ENCODE assay signal across 9 cellular contexts in the genomic region with DNA sequence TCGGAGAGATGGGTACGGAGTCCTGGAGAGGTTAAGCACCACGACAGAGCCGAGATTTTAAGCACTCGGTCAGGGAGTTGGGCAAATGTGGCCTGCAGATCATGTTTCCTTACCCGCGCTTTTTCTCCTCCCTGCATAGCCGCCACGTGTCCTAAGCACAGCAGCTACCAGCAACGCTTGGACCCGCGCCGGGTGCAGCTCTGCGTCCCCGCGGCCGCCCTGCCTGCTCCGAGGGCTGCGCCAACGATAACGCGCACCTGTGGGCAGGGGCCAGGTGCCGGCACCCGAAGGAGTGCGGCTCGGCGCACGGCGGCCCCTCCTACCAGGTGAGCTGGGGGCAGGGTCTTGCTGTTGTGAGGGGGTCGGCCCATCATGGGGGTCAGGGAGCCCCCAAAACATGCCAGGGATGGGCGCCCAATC. TPM values are rescaled to one million over a fixed set of nuclear protein-coding genes. Genes with fewer than 3 reads are reported as not detected.
DNase-seq lines count a peak whose midpoint lies in the region; ATAC-seq, FAIRE-seq and TF ChIP-seq lines count a peak whose summit lies in the region.
"Had no signal": no experiment of that assay in that cellular context is flagged by ENCODE, and none has a peak within 500 bp of the region (broad histone marks: within the 10 kb centered on the region; RNA-seq: fewer than 3 reads in every experiment).

No MANE protein-coding gene starts in this region.

- no peaks in the 10 kb centered on the region; the same call in 1 of the 2 replicates for H3K27me3 Mint-ChIP-seq in H9 (ENCODE audit: low read depth)
- H3K27me3 Mint-ChIP-seq in T-helper 17 cell, result peaks cover 6% of the 10 kb centered on the region
- H3K27me3 Mint-ChIP-seq: stimulated activated naive CD8-positive, alpha-beta T cell treated with anti-CD3 and anti-CD28 coated beads, Interleukin-15, Interleukin-2, amounts not matched to agents 100 ng/mL and 50 ng/mL, for 24 hours had no signal

- no peaks in the 10 kb centered on the region for H3K9me3 Mint-ChIP-seq in H9
- H3K9me3 Mint-ChIP-seq: stimulated activated naive CD8-positive, alpha-beta T cell treated with anti-CD3 and anti-CD28 coated beads, Interleukin-15, Interleukin-2, amounts not matched to agents 100 ng/mL and 50 ng/mL, for 24 hours had no signal

- no peak overlapping the region for H4K5ac ChIP-seq in H9 (ENCODE audit: insufficient read length, low read depth, low read length)

- no peak overlapping the region for H3T11ph ChIP-seq in H9 (ENCODE audit: low read length)

- H3K23ac ChIP-seq in H9 (ENCODE audit: insufficient read length, low read depth, low read length), result no peak overlapping the region

- 0 out of 2 replicates have a peak overlapping the region, but pooled peaks have one; percentile 42 for H3K14ac ChIP-seq in H9 (ENCODE audit: insufficient read depth, low read length)

- H3K9me3 ChIP-seq in H9 (ENCODE audit: control insufficient read depth, low read depth, low read length), result no peaks in the 10 kb centered on the region
- no peaks in the 10 kb centered on the region for H3K9me3 ChIP-seq in OCI-LY1 (ENCODE audit: low read length)
- no peaks in the 10 kb centered on the region for H3K9me3 ChIP-seq in T-helper 17 cell (ENCODE audit: control insufficient read depth, low read length, poor library complexity, severe bottlenecking)

- ATAC-seq in left ventricle myocardium superior (peak; percentile 63), T-helper 17 cell (no peak)

- H4K20me1 ChIP-seq in H9 (ENCODE audit: control insufficient read depth, insufficient read depth, insufficient read length) (no peaks in the 10 kb centered on the region), OCI-LY1 (ENCODE audit: insufficient read depth, low read length) (no peaks in the 10 kb centered on the region)

- no peaks in the 10 kb centered on the region for H3K23me2 ChIP-seq in H9 (ENCODE audit: insufficient read length, low read depth, low read length, poor library complexity, severe bottlenecking)

- WGBS in H9 (ENCODE audit: extremely low coverage, insufficient read length, low lambda C conversion rate), result no CpG with 5 or more reads among the region's 31 CpGs

- in situ Hi-C loops in KBM-7 (cut with MboI; ENCODE audit: low pct_unique_long_range_greater_than_20kb, low sequenced_read_pairs), result no loop called here

- H2AK5ac ChIP-seq in H9 (ENCODE audit: insufficient read length, low read length), result no peak overlapping the region

- intact Hi-C loops in left ventricle myocardium superior (cut with micrococcal nuclease), result no loop called here

- no peaks in the 10 kb centered on the region for H3K79me1 ChIP-seq in H9 (ENCODE audit: insufficient read depth, low read depth, low read length, poor library complexity, severe bottlenecking)

- H2AFZ ChIP-seq in H9 (ENCODE audit: low read length) (peak overlapping the region; percentile 19), OCI-LY1 (ENCODE audit: low read length) (no peak overlapping the region)

- H3K27ac ChIP-seq in H9 (ENCODE audit: insufficient read length, low read depth, low read length) (no peak overlapping the region), OCI-LY1 (ENCODE audit: low read depth, low read length, poor library complexity, severe bottlenecking) (no peak overlapping the region)

- H4K91ac ChIP-seq in H9 (ENCODE audit: insufficient read length, low read depth, low read length), result no peak overlapping the region

- H4K8ac ChIP-seq in H9 (replicated peaks; ENCODE audit: insufficient read length, low read depth, low read length), result no peak overlapping the region

- H3K79me2 ChIP-seq in H9 (ENCODE audit: insufficient read depth, low read length), result no peaks in the 10 kb centered on the region
- no peaks in the 10 kb centered on the region for H3K79me2 ChIP-seq in OCI-LY1 (ENCODE audit: insufficient read depth, low read length)

- no peaks in the 10 kb centered on the region for H3K27me3 ChIP-seq in H9 (ENCODE audit: insufficient read depth, low read length)
- no peaks in the 10 kb centered on the region for H3K27me3 ChIP-seq in OCI-LY1 (ENCODE audit: insufficient read depth, low read length)

- H3K9me2 ChIP-seq in OCI-LY1 (ENCODE audit: low read depth, low read length), result no peaks in the 10 kb centered on the region

- no peak overlapping the region for H3K18ac ChIP-seq in H9 (ENCODE audit: insufficient read length, low read depth, low read length)

- H3F3A ChIP-seq in OCI-LY1 (ENCODE audit: insufficient read depth, low read length), result no peaks in the 10 kb centered on the region

- H2BK20ac ChIP-seq in H9 (ENCODE audit: low read depth, low read length, poor library complexity, severe bottlenecking), result no peak overlapping the region

- H3K4me1 ChIP-seq in H9 (ENCODE audit: insufficient read depth, low read length), result no peaks in the 10 kb centered on the region; the same call in 1 of the 2 replicates
- peaks cover 22% of the 10 kb centered on the region for H3K4me1 ChIP-seq in OCI-LY1 (ENCODE audit: insufficient read depth, low read length, severe bottlenecking)

- H3K56ac ChIP-seq in H9 (ENCODE audit: insufficient read length, low read depth, low read length), result no peak overlapping the region

- no peak overlapping the region for H3K9ac ChIP-seq in H9 (ENCODE audit: extremely low read depth, insufficient read length, low read length)
- H3K9ac ChIP-seq in OCI-LY1 (ENCODE audit: low read length), result no peak overlapping the region

- no peak overlapping the region for H2BK15ac ChIP-seq in H9 (ENCODE audit: low read depth, low read length)

- H3K27ac Mint-ChIP-seq in H9 (peak overlapping the region in 2 of 3 experiments; percentile 55 to 79; a peak in 2 of 7 replicates), T-helper 17 cell (no peak overlapping the region)
- H3K27ac Mint-ChIP-seq: stimulated activated naive CD8-positive, alpha-beta T cell treated with anti-CD3 and anti-CD28 coated beads, Interleukin-15, Interleukin-2, amounts not matched to agents 100 ng/mL and 50 ng/mL, for 24 hours had no signal

- FAIRE-seq in urothelium cell line (lab: Jason Lieb, UNC), result no peak

- no peak overlapping the region for H2BK5ac ChIP-seq in H9 (ENCODE audit: insufficient read length, low read length)

- DNase-seq in H9 (peak; percentile 77), left ventricle myocardium superior (no peak), skeletal muscle cell (ENCODE audit: low read depth) (no peak), T-helper 17 cell (no peak), urothelium cell line (ENCODE audit: low spot score) (no peak), KBM-7 (no peak)
- DNase-seq: NCI-H510A had no signal

- H3K4me3 Mint-ChIP-seq in H9 (peak overlapping the region; percentile 23 to 47; a peak in 3 of 5 replicates), T-helper 17 cell (no peak overlapping the region)
- H3K4me3 Mint-ChIP-seq: stimulated activated naive CD8-positive, alpha-beta T cell treated with anti-CD3 and anti-CD28 coated beads, Interleukin-15, Interleukin-2, amounts not matched to agents 100 ng/mL and 50 ng/mL, for 24 hours had no signal

- H2BK12ac ChIP-seq in H9 (ENCODE audit: insufficient read length, low read depth, low read length), result no peak overlapping the region

- no peaks in the 10 kb centered on the region for H3K36me3 ChIP-seq in OCI-LY1 (ENCODE audit: insufficient read depth, low read length)

- peaks cover 11 to 17% of the 10 kb centered on the region in 2 experiments for H3K4me1 Mint-ChIP-seq in H9
- H3K4me1 Mint-ChIP-seq in T-helper 17 cell, result peaks cover 5% of the 10 kb centered on the region

- H3K36me3 Mint-ChIP-seq in H9 (ENCODE audit: insufficient read depth in 1 of 3, low read depth in 3 of 3) (no peaks in the 10 kb centered on the region), T-helper 17 cell (ENCODE audit: low read depth) (no peaks in the 10 kb centered on the region)

- no peak overlapping the region for H2BK120ac ChIP-seq in H9 (ENCODE audit: low read depth, low read length, poor library complexity, severe bottlenecking)

- peak overlapping the region; percentile 1 for H3K4me2 ChIP-seq in H9 (ENCODE audit: insufficient read depth, insufficient read length, low read length)
- peak overlapping the region; percentile 30 for H3K4me2 ChIP-seq in OCI-LY1 (ENCODE audit: low read length)

- H3K4ac ChIP-seq in H9 (ENCODE audit: low read depth, low read length), result no peak overlapping the region

- H3K4me3 ChIP-seq in OCI-LY1 (ENCODE audit: low read depth, low read length, poor library complexity, severe bottlenecking) (no peak overlapping the region), skeletal muscle cell (ENCODE audit: low read depth, low read length) (peak overlapping the region; percentile 22)

- no peak for TF ChIP-seq CTCF in H9 (conservative IDR thresholded peaks at IDR 0.05)
- TF ChIP-seq CTCF in OCI-LY1 (IDR thresholded peaks at IDR 0.05; ENCODE audit: low read length), result no peak

RNA-seq across cellular contexts. Expression of gene FXYD3, which starts 24.8 kb away (rescaled TPM):
- total RNA-seq in H9 (2021) (1.5 TPM in 2 replicates), left ventricle myocardium superior (3.1 TPM), T-helper 17 cell (not detected)

RNA-seq across cellular contexts. Expression of gene LGI4, which starts 44.1 kb away (rescaled TPM):
- 2.6 and 3.2 TPM in 2 replicates for total RNA-seq in H9 (2021)
- total RNA-seq in left ventricle myocardium superior, result 9.0 TPM
- total RNA-seq in T-helper 17 cell, result under 1 TPM; 0.39 to 0.52 TPM

RNA-seq across cellular contexts. Expression of gene FXYD1, which starts 47.8 kb away (rescaled TPM):
- total RNA-seq in H9 (2021), result 6.8 and 7.7 TPM in 2 replicates
- total RNA-seq in left ventricle myocardium superior, result 489 TPM
- 1 to 10 TPM; 1.8 to 4.7 TPM for total RNA-seq in T-helper 17 cell

RNA-seq across cellular contexts. Expression of gene HPN, which starts 49.3 kb away (rescaled TPM):
- total RNA-seq in H9 (2021), result 9.3 and 10.6 TPM in 2 replicates
- total RNA-seq in left ventricle myocardium superior, result 9.8 TPM
- under 1 TPM in 1 of 2 donors, not detected in 1; 0.89 TPM for total RNA-seq in T-helper 17 cell

RNA-seq across cellular contexts. Expression of gene FXYD7, which starts 52.2 kb away (rescaled TPM):
- total RNA-seq in H9 (2021) (8.2 and 9.0 TPM in 2 replicates), left ventricle myocardium superior (not detected), T-helper 17 cell (10 to 100 TPM; 17.1 to 20.6 TPM)

Comparison
In these comparisons a context has a peak if more than half of its experiments do, and no peak if none do; other contexts are left out.
1. RNA of gene FXYD1, which starts 47.8 kb away (total RNA-seq): 489 TPM in left ventricle myocardium superior (single experiment); 6.8 to 7.7 TPM in H9 and 1.8 to 4.7 TPM in T-helper 17 cell; every median in the first group is over 10 times any median in the second.